37 cellular contexts compared by ENCODE assay signal in the genomic region with DNA sequence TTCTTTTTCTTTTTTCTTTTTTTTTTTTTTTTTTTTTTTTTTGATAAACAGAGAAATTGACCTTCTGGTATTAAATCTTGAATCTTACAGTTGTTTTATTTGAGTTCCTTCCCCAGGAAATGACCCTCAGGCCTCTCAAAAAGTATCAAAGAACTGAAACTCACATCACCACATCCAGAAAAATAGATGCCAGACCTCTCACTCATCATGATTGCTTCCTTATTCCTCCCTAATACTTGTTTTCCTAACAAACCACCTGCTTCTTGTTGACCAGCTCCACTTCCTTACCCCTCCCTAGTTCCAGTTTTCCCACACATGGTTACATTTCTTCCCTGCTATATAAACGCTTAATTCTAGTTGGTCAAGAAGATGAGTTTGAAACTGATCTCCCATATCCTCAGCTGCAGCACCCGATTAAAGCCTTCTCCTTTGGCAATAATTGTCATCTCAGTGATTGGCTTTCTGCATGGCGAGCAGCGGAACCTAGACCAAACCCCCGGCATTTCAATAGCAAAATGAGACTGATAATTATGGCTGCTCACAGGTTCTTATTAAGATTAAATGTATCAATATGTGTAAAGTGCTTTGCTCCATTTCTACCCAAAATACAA.
"Had no signal": no experiment of that assay in that cellular context is flagged by ENCODE, and none has a peak within 500 bp of the region (broad histone marks: within the 10 kb centered on the region; RNA-seq: fewer than 3 reads in every experiment).

No MANE protein-coding gene starts in this region.

- H3K4me3 ChIP-seq: adrenal gland, body of pancreas, breast epithelium had no signal

- H3K27me3 ChIP-seq: adrenal gland, body of pancreas, brain microvascular endothelial cell, breast epithelium had no signal

- DNase-seq: activated B cell treated with CpG ODN at 0.5 μM for 24 hours; activated CD4-positive, alpha-beta memory T cell treated with anti-CD3 and anti-CD28 coated beads for 36 hours; activated CD4-positive, alpha-beta T cell treated with anti-CD3 and anti-CD28 coated beads for 4 hours; activated CD4-positive, alpha-beta T cell treated with anti-CD3 and anti-CD28 coated beads, Interleukin-2, amount 10 ng/mL, durations not matched to agents 24 days and 14 days; activated CD4-positive, alpha-beta T cell treated with anti-CD3 and anti-CD28 coated beads, Interleukin-2, amount 50 U/mL, for 1 hour; activated CD4-positive, alpha-beta T cell treated with anti-CD3 and anti-CD28 coated beads, Interleukin-2, amount 50 U/mL, for 4 hours; activated CD4-positive, CD25-positive, alpha-beta regulatory T cell treated with anti-CD3 and anti-CD28 coated beads, Interleukin-2, amount 50 U/mL, for 72 hours; activated CD8-positive, alpha-beta memory T cell treated with anti-CD3 and anti-CD28 coated beads, Interleukin-2, amount 50 U/mL, for 4 hours; activated CD8-positive, alpha-beta T cell treated with anti-CD3 and anti-CD28 coated beads for 36 hours; activated effector memory CD4-positive, alpha-beta T cell treated with anti-CD3 and anti-CD28 coated beads, Interleukin-2, amount 50 U/mL, for 16 hours; activated gamma-delta T cell treated with Interleukin-2 at 50 U/mL for 16 hours; activated naive CD4-positive, alpha-beta T cell; activated naive CD4-positive, alpha-beta T cell treated with anti-CD3 and anti-CD28 coated beads for 36 hours; activated naive CD4-positive, alpha-beta T cell treated with anti-CD3 and anti-CD28 coated beads, Interleukin-2, amount 50 U/mL, for 16 hours; activated naive CD8-positive, alpha-beta T cell treated with anti-CD3 and anti-CD28 coated beads for 36 hours; activated T-cell treated with anti-CD3 and anti-CD28 coated beads for 4 hours; activated T-cell treated with anti-CD3 and anti-CD28 coated beads, Interleukin-2, amount 50 U/mL, for 1 hour; activated T-cell treated with anti-CD3 and anti-CD28 coated beads, Interleukin-2, amount 50 U/mL, for 4 hours; activated T-cell treated with anti-CD3 and anti-CD28 coated beads, Interleukin-2, amount 50 U/mL, for 72 hours; adrenal gland; amniotic stem cell; aorta; body of pancreas; brain microvascular endothelial cell; central memory CD4-positive, alpha-beta T cell; T-helper 1 cell; T-helper 2 cell; T-helper 9 cell had no signal

- ATAC-seq: activated CD8-positive, alpha-beta T cell treated with anti-CD3 and anti-CD28 coated beads for 36 hours; activated naive CD4-positive, alpha-beta T cell treated with anti-CD3 and anti-CD28 coated beads, Interleukin-2, amount 50 U/mL, for 72 hours; activated T-cell treated with anti-CD3 and anti-CD28 coated beads, Interleukin-2, amount 50 U/mL, for 4 hours; activated T-cell treated with anti-CD3 and anti-CD28 coated beads, Interleukin-2, amount 50 U/mL, for 72 hours; activated T-helper 17 cell treated with anti-CD3 and anti-CD28 coated beads, Interleukin-2, amount 50 U/mL, for 72 hours; body of pancreas had no signal

- H3K36me3 ChIP-seq: adrenal gland, brain microvascular endothelial cell, breast epithelium had no signal

- H3K4me3 Mint-ChIP-seq: activated B cell treated with CpG ODN at 0.5 μM for 24 hours; activated CD4-positive, alpha-beta memory T cell treated with anti-CD3 and anti-CD28 coated beads for 36 hours; activated CD4-positive, alpha-beta T cell treated with anti-CD3 and anti-CD28 coated beads, Interleukin-2, amount 10 ng/mL, durations not matched to agents 24 days and 14 days; activated CD8-positive, alpha-beta T cell treated with anti-CD3 and anti-CD28 coated beads for 36 hours; activated naive CD4-positive, alpha-beta T cell treated with anti-CD3 and anti-CD28 coated beads for 36 hours; activated naive CD8-positive, alpha-beta T cell treated with anti-CD3 and anti-CD28 coated beads for 36 hours; activated T-cell treated with anti-CD3 and anti-CD28 coated beads, Interleukin-2, amount 50 U/mL, for 4 hours; activated T-cell treated with anti-CD3 and anti-CD28 coated beads, Interleukin-2, amount 50 U/mL, for 72 hours; activated T-helper 1 cell treated with anti-CD3 and anti-CD28 coated beads, Interleukin-12 subunit alpha, Interleukin-12 subunit beta, Interleukin-2, Interleukin-4 antibody, amounts not matched to agents 30 ng/mL and 10 ng/mL and 1 ng/mL, durations not matched to agents 14 hours and 24 hours and 36 hours; activated T-helper 17 cell treated with anti-CD3 and anti-CD28 coated beads, Interleukin-2, amount 50 U/mL, for 72 hours; T-helper 1 cell treated with Interleukin-12 subunit alpha and Interleukin-12 subunit beta and Interleukin-4 antibody, amounts not matched to agents 30 μg/mL and 1 μg/mL, for 36 hours; T-helper 2 cell treated with Interferon-gamma antibody and Interleukin-4, amounts not matched to agents 5 μg/mL and 100 μg/mL, for 36 hours had no signal

- H3K4me1 ChIP-seq: adrenal gland, body of pancreas, breast epithelium had no signal

- H3K36me3 Mint-ChIP-seq: activated CD4-positive, alpha-beta memory T cell treated with anti-CD3 and anti-CD28 coated beads for 36 hours; activated naive CD8-positive, alpha-beta T cell treated with anti-CD3 and anti-CD28 coated beads for 36 hours had no signal

- H3K27ac Mint-ChIP-seq: activated B cell treated with CpG ODN at 0.5 μM for 24 hours; activated CD4-positive, alpha-beta memory T cell treated with anti-CD3 and anti-CD28 coated beads for 36 hours; activated CD4-positive, alpha-beta T cell treated with anti-CD3 and anti-CD28 coated beads, Interleukin-2, amount 10 ng/mL, durations not matched to agents 24 days and 14 days; activated CD8-positive, alpha-beta T cell treated with anti-CD3 and anti-CD28 coated beads for 36 hours; activated naive CD4-positive, alpha-beta T cell treated with anti-CD3 and anti-CD28 coated beads for 36 hours; activated naive CD4-positive, alpha-beta T cell treated with anti-CD3 and anti-CD28 coated beads, Interleukin-2, amount 50 U/mL, for 72 hours; activated naive CD8-positive, alpha-beta T cell treated with anti-CD3 and anti-CD28 coated beads for 36 hours; activated T-cell treated with anti-CD3 and anti-CD28 coated beads, Interleukin-2, amount 50 U/mL, for 72 hours; activated T-helper 1 cell treated with anti-CD3 and anti-CD28 coated beads, Interleukin-12 subunit alpha, Interleukin-12 subunit beta, Interleukin-2, Interleukin-4 antibody, amounts not matched to agents 30 ng/mL and 10 ng/mL and 1 ng/mL, durations not matched to agents 14 hours and 24 hours and 36 hours; activated T-helper 17 cell treated with anti-CD3 and anti-CD28 coated beads, Interleukin-2, amount 50 U/mL, for 72 hours; T-helper 1 cell treated with Interleukin-12 subunit alpha and Interleukin-12 subunit beta and Interleukin-4 antibody, amounts not matched to agents 30 μg/mL and 1 μg/mL, for 36 hours; T-helper 2 cell treated with Interferon-gamma antibody and Interleukin-4, amounts not matched to agents 5 μg/mL and 100 μg/mL, for 36 hours had no signal

- H3K27me3 Mint-ChIP-seq: activated B cell treated with CpG ODN at 0.5 μM for 24 hours; activated CD4-positive, alpha-beta memory T cell treated with anti-CD3 and anti-CD28 coated beads for 36 hours; activated CD4-positive, alpha-beta T cell treated with anti-CD3 and anti-CD28 coated beads, Interleukin-2, amount 10 ng/mL, durations not matched to agents 24 days and 14 days; activated CD8-positive, alpha-beta T cell treated with anti-CD3 and anti-CD28 coated beads for 36 hours; activated naive CD8-positive, alpha-beta T cell treated with anti-CD3 and anti-CD28 coated beads for 36 hours; activated T-helper 17 cell treated with anti-CD3 and anti-CD28 coated beads, Interleukin-2, amount 50 U/mL, for 72 hours had no signal

- FAIRE-seq: astrocyte, TTC549 had no signal

- H3K27ac ChIP-seq: adrenal gland, body of pancreas, brain microvascular endothelial cell, breast epithelium, VCaP had no signal

- H3K4me1 Mint-ChIP-seq: activated B cell treated with CpG ODN at 0.5 μM for 24 hours; activated CD4-positive, alpha-beta T cell treated with anti-CD3 and anti-CD28 coated beads, Interleukin-2, amount 10 ng/mL, durations not matched to agents 24 days and 14 days; activated naive CD8-positive, alpha-beta T cell treated with anti-CD3 and anti-CD28 coated beads for 36 hours; activated T-helper 17 cell treated with anti-CD3 and anti-CD28 coated beads, Interleukin-2, amount 50 U/mL, for 72 hours had no signal

- H3K9me3 ChIP-seq: adrenal gland, body of pancreas had no signal
